ENCODE assay signal across 1 cellular context in genomic region chr4:152535903-152536544, GRCh38.
TF ChIP-seq lines count a peak whose summit lies in the region.

Gene FBXW7 (minus strand): TSS chr4:152536092. CDS start chr4:152411803, 124,289 bp downstream.

TF ChIP-seq in HepG2, 621 proteins besides CTCF, POLR2A, EP300 and RAD21 (continued from another document and continues in another):
- TF ChIP-seq ZNF883 (CRISPR knock-in tag; IDR thresholded peaks at IDR 0.05; ENCODE audit: not compliant biosample characterization), result peak; percentile 53
- TF ChIP-seq BRCA1 (CRISPR knock-in tag; IDR thresholded peaks at IDR 0.05), result no peak
- TF ChIP-seq PLSCR1 (CRISPR knock-in tag; IDR thresholded peaks at IDR 0.05; ENCODE audit: borderline replicate concordance), result no peak
- TF ChIP-seq, protein P1, sequence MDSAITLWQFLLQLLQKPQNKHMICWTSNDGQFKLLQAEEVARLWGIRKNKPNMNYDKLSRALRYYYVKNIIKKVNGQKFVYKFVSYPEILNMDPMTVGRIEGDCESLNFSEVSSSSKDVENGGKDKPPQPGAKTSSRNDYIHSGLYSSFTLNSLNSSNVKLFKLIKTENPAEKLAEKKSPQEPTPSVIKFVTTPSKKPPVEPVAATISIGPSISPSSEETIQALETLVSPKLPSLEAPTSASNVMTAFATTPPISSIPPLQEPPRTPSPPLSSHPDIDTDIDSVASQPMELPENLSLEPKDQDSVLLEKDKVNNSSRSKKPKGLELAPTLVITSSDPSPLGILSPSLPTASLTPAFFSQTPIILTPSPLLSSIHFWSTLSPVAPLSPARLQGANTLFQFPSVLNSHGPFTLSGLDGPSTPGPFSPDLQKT (CRISPR knock-in tag; IDR thresholded peaks at IDR 0.05; ENCODE audit: borderline replicate concordance), result no peak
- TF ChIP-seq ATRX (CRISPR knock-in tag; IDR thresholded peaks at IDR 0.05; ENCODE audit: borderline replicate concordance), result no peak
- peak; percentile 93 for TF ChIP-seq SPEN (CRISPR knock-in tag; IDR thresholded peaks at IDR 0.05; ENCODE audit: low read depth)
- peak; percentile 53; the same call in 1 of the 2 replicates for TF ChIP-seq ZNF670 (CRISPR knock-in tag; IDR thresholded peaks at IDR 0.05; ENCODE audit: borderline replicate concordance)
- TF ChIP-seq ZNF660 (CRISPR knock-in tag; IDR thresholded peaks at IDR 0.05; ENCODE audit: borderline replicate concordance, low read depth), result no peak
- TF ChIP-seq ZNF251 (CRISPR knock-in tag; IDR thresholded peaks at IDR 0.05), result no peak
- TF ChIP-seq SP1 (IDR thresholded peaks at IDR 0.05), result no peak
- TF ChIP-seq SP1 (CRISPR knock-in tag; IDR thresholded peaks at IDR 0.05), result peak; percentile 39; the same call in 1 of the 2 replicates
- no peak for TF ChIP-seq SMAD1 (CRISPR knock-in tag; IDR thresholded peaks at IDR 0.05; ENCODE audit: borderline replicate concordance, low read depth)
- peak; percentile 66; the same call in 1 of the 2 replicates for TF ChIP-seq EEA1 (CRISPR knock-in tag; IDR thresholded peaks at IDR 0.05; ENCODE audit: borderline replicate concordance)
- TF ChIP-seq ZNF362 (CRISPR knock-in tag; IDR thresholded peaks at IDR 0.05; ENCODE audit: borderline replicate concordance), result no peak
- peak; percentile 25; the same call in 1 of the 2 replicates for TF ChIP-seq HNF1A (IDR thresholded peaks at IDR 0.05; ENCODE audit: low read depth)
- peak; percentile 51; the same call in 1 of the 2 replicates for TF ChIP-seq HNF1A (CRISPR knock-in tag; IDR thresholded peaks at IDR 0.05; ENCODE audit: borderline replicate concordance)
- no peak for TF ChIP-seq SUZ12 (IDR thresholded peaks at IDR 0.05; ENCODE audit: low read depth, low read length)
- TF ChIP-seq ZNF549 (CRISPR knock-in tag; IDR thresholded peaks at IDR 0.05), result no peak
- no peak for TF ChIP-seq ZNF572 (CRISPR knock-in tag; IDR thresholded peaks at IDR 0.05)
- no peak for TF ChIP-seq ZNF296 (CRISPR knock-in tag; conservative IDR thresholded peaks at IDR 0.05)
- no peak for TF ChIP-seq LCORL (IDR thresholded peaks at IDR 0.05)
- peak; percentile 59; the same call in 1 of the 2 replicates for TF ChIP-seq LCORL (CRISPR knock-in tag; IDR thresholded peaks at IDR 0.05)
- TF ChIP-seq SOX5 (CRISPR knock-in tag; IDR thresholded peaks at IDR 0.05; ENCODE audit: borderline replicate concordance), result peak; percentile 51; the same call in 1 of the 2 replicates
- TF ChIP-seq, protein P2, sequence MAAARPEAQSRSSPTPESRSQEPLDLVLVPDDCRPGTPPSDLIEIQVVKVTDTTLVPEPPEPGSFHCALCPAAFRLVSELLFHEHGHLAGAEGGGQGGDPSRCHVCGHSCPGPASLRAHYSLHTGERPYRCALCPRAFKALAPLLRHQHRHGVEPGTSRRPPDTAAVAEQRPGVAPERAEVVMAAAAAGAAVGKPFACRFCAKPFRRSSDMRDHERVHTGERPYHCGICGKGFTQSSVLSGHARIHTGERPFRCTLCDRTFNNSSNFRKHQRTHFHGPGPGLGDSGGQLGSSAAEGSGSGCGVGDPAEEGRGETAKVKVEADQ (CRISPR knock-in tag; IDR thresholded peaks at IDR 0.05; ENCODE audit: borderline replicate concordance), result 0 out of 2 replicates have a peak, but pooled peaks have one; percentile 38
- TF ChIP-seq, protein P3, sequence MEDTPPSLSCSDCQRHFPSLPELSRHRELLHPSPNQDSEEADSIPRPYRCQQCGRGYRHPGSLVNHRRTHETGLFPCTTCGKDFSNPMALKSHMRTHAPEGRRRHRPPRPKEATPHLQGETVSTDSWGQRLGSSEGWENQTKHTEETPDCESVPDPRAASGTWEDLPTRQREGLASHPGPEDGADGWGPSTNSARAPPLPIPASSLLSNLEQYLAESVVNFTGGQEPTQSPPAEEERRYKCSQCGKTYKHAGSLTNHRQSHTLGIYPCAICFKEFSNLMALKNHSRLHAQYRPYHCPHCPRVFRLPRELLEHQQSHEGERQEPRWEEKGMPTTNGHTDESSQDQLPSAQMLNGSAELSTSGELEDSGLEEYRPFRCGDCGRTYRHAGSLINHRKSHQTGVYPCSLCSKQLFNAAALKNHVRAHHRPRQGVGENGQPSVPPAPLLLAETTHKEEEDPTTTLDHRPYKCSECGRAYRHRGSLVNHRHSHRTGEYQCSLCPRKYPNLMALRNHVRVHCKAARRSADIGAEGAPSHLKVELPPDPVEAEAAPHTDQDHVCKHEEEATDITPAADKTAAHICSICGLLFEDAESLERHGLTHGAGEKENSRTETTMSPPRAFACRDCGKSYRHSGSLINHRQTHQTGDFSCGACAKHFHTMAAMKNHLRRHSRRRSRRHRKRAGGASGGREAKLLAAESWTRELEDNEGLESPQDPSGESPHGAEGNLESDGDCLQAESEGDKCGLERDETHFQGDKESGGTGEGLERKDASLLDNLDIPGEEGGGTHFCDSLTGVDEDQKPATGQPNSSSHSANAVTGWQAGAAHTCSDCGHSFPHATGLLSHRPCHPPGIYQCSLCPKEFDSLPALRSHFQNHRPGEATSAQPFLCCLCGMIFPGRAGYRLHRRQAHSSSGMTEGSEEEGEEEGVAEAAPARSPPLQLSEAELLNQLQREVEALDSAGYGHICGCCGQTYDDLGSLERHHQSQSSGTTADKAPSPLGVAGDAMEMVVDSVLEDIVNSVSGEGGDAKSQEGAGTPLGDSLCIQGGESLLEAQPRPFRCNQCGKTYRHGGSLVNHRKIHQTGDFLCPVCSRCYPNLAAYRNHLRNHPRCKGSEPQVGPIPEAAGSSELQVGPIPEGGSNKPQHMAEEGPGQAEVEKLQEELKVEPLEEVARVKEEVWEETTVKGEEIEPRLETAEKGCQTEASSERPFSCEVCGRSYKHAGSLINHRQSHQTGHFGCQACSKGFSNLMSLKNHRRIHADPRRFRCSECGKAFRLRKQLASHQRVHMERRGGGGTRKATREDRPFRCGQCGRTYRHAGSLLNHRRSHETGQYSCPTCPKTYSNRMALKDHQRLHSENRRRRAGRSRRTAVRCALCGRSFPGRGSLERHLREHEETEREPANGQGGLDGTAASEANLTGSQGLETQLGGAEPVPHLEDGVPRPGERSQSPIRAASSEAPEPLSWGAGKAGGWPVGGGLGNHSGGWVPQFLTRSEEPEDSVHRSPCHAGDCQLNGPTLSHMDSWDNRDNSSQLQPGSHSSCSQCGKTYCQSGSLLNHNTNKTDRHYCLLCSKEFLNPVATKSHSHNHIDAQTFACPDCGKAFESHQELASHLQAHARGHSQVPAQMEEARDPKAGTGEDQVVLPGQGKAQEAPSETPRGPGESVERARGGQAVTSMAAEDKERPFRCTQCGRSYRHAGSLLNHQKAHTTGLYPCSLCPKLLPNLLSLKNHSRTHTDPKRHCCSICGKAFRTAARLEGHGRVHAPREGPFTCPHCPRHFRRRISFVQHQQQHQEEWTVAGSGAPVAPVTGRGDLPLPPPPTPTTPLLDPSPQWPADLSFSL (CRISPR knock-in tag; IDR thresholded peaks at IDR 0.05), result no peak
- peak; percentile 84 for TF ChIP-seq ZNF234 (CRISPR knock-in tag; conservative IDR thresholded peaks at IDR 0.05)
- no peak for TF ChIP-seq ZNF879 (CRISPR knock-in tag; IDR thresholded peaks at IDR 0.05)
- TF ChIP-seq ZNF510 (CRISPR knock-in tag; IDR thresholded peaks at IDR 0.05; ENCODE audit: low read depth), result no peak
- TF ChIP-seq NBN (conservative IDR thresholded peaks at IDR 0.05), result no peak
- TF ChIP-seq ZNF512 (CRISPR knock-in tag; IDR thresholded peaks at IDR 0.05), result no peak
- TF ChIP-seq AGO1 (IDR thresholded peaks at IDR 0.05; ENCODE audit: low read depth, low read length, poor library complexity, severe bottlenecking), result peak; percentile 61
- no peak for TF ChIP-seq NCOA5 (CRISPR knock-in tag; IDR thresholded peaks at IDR 0.05)
- peak; percentile 86 for TF ChIP-seq ZFY (CRISPR knock-in tag; IDR thresholded peaks at IDR 0.05)
- peak; percentile 66; the same call in 1 of the 2 replicates for TF ChIP-seq GFI1 (CRISPR knock-in tag; IDR thresholded peaks at IDR 0.05; ENCODE audit: borderline replicate concordance)
- peak; percentile 100 for TF ChIP-seq MAZ (IDR thresholded peaks at IDR 0.05; ENCODE audit: borderline replicate concordance, low read depth, low read length)
- peak; percentile 100 for TF ChIP-seq MAZ (CRISPR knock-in tag; IDR thresholded peaks at IDR 0.05; ENCODE audit: low read depth)
- no peak for TF ChIP-seq CBX1 (IDR thresholded peaks at IDR 0.05; ENCODE audit: low read depth)
- peak; percentile 76 for TF ChIP-seq KDM2A (CRISPR knock-in tag; IDR thresholded peaks at IDR 0.05; ENCODE audit: borderline replicate concordance, low read depth)
- no peak for TF ChIP-seq POLR2AphosphoS2 (IDR thresholded peaks at IDR 0.05; ENCODE audit: low read depth, low read length)
- peak; percentile 61 for TF ChIP-seq ZNF44 (CRISPR knock-in tag; IDR thresholded peaks at IDR 0.05)
- TF ChIP-seq KDM1A (CRISPR knock-in tag; IDR thresholded peaks at IDR 0.05), result no peak
- TF ChIP-seq ZEB1 (IDR thresholded peaks at IDR 0.05; ENCODE audit: insufficient replicate concordance, low read depth), result peak; percentile 36
- TF ChIP-seq ZNF101 (CRISPR knock-in tag; IDR thresholded peaks at IDR 0.05; ENCODE audit: borderline replicate concordance, low read depth), result no peak
- 0 out of 2 replicates have a peak, but pooled peaks have one; percentile 50 for TF ChIP-seq TRAFD1 (CRISPR knock-in tag; IDR thresholded peaks at IDR 0.05; ENCODE audit: borderline replicate concordance)
- TF ChIP-seq, protein P4, sequence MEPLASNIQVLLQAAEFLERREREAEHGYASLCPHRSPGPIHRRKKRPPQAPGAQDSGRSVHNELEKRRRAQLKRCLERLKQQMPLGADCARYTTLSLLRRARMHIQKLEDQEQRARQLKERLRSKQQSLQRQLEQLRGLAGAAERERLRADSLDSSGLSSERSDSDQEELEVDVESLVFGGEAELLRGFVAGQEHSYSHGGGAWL (CRISPR knock-in tag; IDR thresholded peaks at IDR 0.05), result no peak; the same call in 1 of the 2 replicates
- no peak for TF ChIP-seq ATM (IDR thresholded peaks at IDR 0.05; ENCODE audit: borderline replicate concordance)
